Comparison of ENCODE assay signal across 1 cellular context in the genomic region with DNA sequence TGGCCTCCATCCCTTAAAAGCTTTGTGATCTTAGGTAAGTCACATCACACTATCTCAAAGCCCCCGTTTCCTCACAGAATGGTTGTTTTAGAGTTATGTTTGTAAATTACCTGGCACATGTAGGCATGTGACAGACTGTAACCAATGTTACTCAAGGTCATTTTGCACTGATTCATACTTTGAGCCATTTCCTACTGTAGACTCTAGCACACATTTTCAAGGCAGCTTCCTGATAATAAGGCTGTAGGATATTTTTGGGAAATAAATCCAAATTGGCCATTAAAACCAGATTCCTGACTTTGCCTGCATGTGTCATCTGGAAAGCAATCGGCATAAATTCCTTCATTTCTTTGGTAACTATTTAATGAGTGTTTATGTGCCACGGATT.
TF ChIP-seq lines count a peak whose summit lies in the region.

No MANE protein-coding gene starts in this region.

TF ChIP-seq in HepG2, 621 proteins besides CTCF, POLR2A, EP300 and RAD21 (continued from another document):
- TF ChIP-seq, protein P1, sequence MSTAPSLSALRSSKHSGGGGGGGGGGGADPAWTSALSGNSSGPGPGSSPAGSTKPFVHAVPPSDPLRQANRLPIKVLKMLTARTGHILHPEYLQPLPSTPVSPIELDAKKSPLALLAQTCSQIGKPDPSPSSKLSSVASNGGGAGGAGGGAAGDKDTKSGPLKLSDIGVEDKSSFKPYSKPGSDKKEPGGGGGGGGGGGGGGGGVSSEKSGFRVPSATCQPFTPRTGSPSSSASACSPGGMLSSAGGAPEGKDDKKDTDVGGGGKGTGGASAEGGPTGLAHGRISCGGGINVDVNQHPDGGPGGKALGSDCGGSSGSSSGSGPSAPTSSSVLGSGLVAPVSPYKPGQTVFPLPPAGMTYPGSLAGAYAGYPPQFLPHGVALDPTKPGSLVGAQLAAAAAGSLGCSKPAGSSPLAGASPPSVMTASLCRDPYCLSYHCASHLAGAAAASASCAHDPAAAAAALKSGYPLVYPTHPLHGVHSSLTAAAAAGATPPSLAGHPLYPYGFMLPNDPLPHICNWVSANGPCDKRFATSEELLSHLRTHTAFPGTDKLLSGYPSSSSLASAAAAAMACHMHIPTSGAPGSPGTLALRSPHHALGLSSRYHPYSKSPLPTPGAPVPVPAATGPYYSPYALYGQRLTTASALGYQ (CRISPR knock-in tag; IDR thresholded peaks at IDR 0.05), result peak; percentile 36; the same call in 1 of the 2 replicates
- TF ChIP-seq EEA1 (CRISPR knock-in tag; IDR thresholded peaks at IDR 0.05; ENCODE audit: borderline replicate concordance) (no peak), ZNF343 (CRISPR knock-in tag; IDR thresholded peaks at IDR 0.05) (no peak), TAF1 (CRISPR knock-in tag; IDR thresholded peaks at IDR 0.05) (no peak), ZNF550 (CRISPR knock-in tag; IDR thresholded peaks at IDR 0.05; ENCODE audit: borderline replicate concordance) (no peak), HMG20A (CRISPR knock-in tag; IDR thresholded peaks at IDR 0.05; ENCODE audit: borderline replicate concordance) (peak; percentile 43; the same call in 1 of the 2 replicates), ZNF75D (CRISPR knock-in tag; IDR thresholded peaks at IDR 0.05; ENCODE audit: borderline replicate concordance) (no peak), FOSL2 (CRISPR knock-in tag; IDR thresholded peaks at IDR 0.05) (peak; percentile 46), ELF1 (CRISPR knock-in tag; IDR thresholded peaks at IDR 0.05) (no peak), ZFP1 (CRISPR knock-in tag; IDR thresholded peaks at IDR 0.05) (no peak), SMYD3 (CRISPR knock-in tag; IDR thresholded peaks at IDR 0.05) (no peak), MXI1 (IDR thresholded peaks at IDR 0.05; ENCODE audit: borderline replicate concordance, low read depth, low read length) (0 out of 3 replicates have a peak, but pooled peaks have one; percentile 34), ZNF850 (CRISPR knock-in tag; conservative IDR thresholded peaks at IDR 0.05) (no peak), ZNF143 (CRISPR knock-in tag; IDR thresholded peaks at IDR 0.05) (no peak), MTA3 (CRISPR knock-in tag; IDR thresholded peaks at IDR 0.05) (no peak), NR2F6 (IDR thresholded peaks at IDR 0.05) (no peak), NR2F6 (CRISPR knock-in tag; IDR thresholded peaks at IDR 0.05) (no peak), DNMT1 (CRISPR knock-in tag; IDR thresholded peaks at IDR 0.05) (no peak), ZFY (CRISPR knock-in tag; IDR thresholded peaks at IDR 0.05) (no peak), CBX1 (IDR thresholded peaks at IDR 0.05; ENCODE audit: low read depth) (no peak), KDM5B (CRISPR knock-in tag; IDR thresholded peaks at IDR 0.05; ENCODE audit: borderline replicate concordance) (no peak), NFYB (CRISPR knock-in tag; IDR thresholded peaks at IDR 0.05) (no peak), TMF1 (CRISPR knock-in tag; IDR thresholded peaks at IDR 0.05; ENCODE audit: low read depth) (no peak), ZNF567 (CRISPR knock-in tag; IDR thresholded peaks at IDR 0.05; ENCODE audit: borderline replicate concordance) (no peak), NFE2 (CRISPR knock-in tag; IDR thresholded peaks at IDR 0.05) (no peak), SIX1 (CRISPR knock-in tag; IDR thresholded peaks at IDR 0.05; ENCODE audit: borderline replicate concordance) (no peak), CHCHD3 (CRISPR knock-in tag; IDR thresholded peaks at IDR 0.05) (no peak)
- TF ChIP-seq, protein P2, sequence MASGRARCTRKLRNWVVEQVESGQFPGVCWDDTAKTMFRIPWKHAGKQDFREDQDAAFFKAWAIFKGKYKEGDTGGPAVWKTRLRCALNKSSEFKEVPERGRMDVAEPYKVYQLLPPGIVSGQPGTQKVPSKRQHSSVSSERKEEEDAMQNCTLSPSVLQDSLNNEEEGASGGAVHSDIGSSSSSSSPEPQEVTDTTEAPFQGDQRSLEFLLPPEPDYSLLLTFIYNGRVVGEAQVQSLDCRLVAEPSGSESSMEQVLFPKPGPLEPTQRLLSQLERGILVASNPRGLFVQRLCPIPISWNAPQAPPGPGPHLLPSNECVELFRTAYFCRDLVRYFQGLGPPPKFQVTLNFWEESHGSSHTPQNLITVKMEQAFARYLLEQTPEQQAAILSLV (CRISPR knock-in tag; IDR thresholded peaks at IDR 0.05; ENCODE audit: borderline replicate concordance), result no peak
- TF ChIP-seq, protein P3, sequence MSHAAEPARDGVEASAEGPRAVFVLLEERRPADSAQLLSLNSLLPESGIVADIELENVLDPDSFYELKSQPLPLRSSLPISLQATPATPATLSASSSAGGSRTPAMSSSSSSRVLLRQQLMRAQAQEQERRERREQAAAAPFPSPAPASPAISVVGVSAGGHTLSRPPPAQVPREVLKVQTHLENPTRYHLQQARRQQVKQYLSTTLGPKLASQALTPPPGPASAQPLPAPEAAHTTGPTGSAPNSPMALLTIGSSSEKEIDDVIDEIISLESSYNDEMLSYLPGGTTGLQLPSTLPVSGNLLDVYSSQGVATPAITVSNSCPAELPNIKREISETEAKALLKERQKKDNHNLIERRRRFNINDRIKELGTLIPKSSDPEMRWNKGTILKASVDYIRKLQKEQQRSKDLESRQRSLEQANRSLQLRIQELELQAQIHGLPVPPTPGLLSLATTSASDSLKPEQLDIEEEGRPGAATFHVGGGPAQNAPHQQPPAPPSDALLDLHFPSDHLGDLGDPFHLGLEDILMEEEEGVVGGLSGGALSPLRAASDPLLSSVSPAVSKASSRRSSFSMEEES (CRISPR knock-in tag; IDR thresholded peaks at IDR 0.05), result peak; percentile 31; the same call in 1 of the 2 replicates
- TF ChIP-seq, protein P4, sequence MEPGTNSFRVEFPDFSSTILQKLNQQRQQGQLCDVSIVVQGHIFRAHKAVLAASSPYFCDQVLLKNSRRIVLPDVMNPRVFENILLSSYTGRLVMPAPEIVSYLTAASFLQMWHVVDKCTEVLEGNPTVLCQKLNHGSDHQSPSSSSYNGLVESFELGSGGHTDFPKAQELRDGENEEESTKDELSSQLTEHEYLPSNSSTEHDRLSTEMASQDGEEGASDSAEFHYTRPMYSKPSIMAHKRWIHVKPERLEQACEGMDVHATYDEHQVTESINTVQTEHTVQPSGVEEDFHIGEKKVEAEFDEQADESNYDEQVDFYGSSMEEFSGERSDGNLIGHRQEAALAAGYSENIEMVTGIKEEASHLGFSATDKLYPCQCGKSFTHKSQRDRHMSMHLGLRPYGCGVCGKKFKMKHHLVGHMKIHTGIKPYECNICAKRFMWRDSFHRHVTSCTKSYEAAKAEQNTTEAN (CRISPR knock-in tag; conservative IDR thresholded peaks at IDR 0.05), result 0 out of 2 replicates have a peak, but pooled peaks have one; percentile 56
- TF ChIP-seq, protein P5, sequence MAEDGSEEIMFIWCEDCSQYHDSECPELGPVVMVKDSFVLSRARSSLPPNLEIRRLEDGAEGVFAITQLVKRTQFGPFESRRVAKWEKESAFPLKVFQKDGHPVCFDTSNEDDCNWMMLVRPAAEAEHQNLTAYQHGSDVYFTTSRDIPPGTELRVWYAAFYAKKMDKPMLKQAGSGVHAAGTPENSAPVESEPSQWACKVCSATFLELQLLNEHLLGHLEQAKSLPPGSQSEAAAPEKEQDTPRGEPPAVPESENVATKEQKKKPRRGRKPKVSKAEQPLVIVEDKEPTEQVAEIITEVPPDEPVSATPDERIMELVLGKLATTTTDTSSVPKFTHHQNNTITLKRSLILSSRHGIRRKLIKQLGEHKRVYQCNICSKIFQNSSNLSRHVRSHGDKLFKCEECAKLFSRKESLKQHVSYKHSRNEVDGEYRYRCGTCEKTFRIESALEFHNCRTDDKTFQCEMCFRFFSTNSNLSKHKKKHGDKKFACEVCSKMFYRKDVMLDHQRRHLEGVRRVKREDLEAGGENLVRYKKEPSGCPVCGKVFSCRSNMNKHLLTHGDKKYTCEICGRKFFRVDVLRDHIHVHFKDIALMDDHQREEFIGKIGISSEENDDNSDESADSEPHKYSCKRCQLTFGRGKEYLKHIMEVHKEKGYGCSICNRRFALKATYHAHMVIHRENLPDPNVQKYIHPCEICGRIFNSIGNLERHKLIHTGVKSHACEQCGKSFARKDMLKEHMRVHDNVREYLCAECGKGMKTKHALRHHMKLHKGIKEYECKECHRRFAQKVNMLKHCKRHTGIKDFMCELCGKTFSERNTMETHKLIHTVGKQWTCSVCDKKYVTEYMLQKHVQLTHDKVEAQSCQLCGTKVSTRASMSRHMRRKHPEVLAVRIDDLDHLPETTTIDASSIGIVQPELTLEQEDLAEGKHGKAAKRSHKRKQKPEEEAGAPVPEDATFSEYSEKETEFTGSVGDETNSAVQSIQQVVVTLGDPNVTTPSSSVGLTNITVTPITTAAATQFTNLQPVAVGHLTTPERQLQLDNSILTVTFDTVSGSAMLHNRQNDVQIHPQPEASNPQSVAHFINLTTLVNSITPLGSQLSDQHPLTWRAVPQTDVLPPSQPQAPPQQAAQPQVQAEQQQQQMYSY (CRISPR knock-in tag; IDR thresholded peaks at IDR 0.05), result no peak
- TF ChIP-seq, protein P6, sequence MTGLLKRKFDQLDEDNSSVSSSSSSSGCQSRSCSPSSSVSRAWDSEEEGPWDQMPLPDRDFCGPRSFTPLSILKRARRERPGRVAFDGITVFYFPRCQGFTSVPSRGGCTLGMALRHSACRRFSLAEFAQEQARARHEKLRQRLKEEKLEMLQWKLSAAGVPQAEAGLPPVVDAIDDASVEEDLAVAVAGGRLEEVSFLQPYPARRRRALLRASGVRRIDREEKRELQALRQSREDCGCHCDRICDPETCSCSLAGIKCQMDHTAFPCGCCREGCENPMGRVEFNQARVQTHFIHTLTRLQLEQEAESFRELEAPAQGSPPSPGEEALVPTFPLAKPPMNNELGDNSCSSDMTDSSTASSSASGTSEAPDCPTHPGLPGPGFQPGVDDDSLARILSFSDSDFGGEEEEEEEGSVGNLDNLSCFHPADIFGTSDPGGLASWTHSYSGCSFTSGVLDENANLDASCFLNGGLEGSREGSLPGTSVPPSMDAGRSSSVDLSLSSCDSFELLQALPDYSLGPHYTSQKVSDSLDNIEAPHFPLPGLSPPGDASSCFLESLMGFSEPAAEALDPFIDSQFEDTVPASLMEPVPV (CRISPR knock-in tag; IDR thresholded peaks at IDR 0.05), result no peak
- TF ChIP-seq, protein P7, sequence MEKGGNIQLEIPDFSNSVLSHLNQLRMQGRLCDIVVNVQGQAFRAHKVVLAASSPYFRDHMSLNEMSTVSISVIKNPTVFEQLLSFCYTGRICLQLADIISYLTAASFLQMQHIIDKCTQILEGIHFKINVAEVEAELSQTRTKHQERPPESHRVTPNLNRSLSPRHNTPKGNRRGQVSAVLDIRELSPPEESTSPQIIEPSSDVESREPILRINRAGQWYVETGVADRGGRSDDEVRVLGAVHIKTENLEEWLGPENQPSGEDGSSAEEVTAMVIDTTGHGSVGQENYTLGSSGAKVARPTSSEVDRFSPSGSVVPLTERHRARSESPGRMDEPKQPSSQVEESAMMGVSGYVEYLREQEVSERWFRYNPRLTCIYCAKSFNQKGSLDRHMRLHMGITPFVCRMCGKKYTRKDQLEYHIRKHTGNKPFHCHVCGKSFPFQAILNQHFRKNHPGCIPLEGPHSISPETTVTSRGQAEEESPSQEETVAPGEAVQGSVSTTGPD (CRISPR knock-in tag; IDR thresholded peaks at IDR 0.05), result no peak
TF ChIP-seq in HepG2: peak in this region for 19.
